ENCODE assay signal across 20 cellular contexts in the genomic region with DNA sequence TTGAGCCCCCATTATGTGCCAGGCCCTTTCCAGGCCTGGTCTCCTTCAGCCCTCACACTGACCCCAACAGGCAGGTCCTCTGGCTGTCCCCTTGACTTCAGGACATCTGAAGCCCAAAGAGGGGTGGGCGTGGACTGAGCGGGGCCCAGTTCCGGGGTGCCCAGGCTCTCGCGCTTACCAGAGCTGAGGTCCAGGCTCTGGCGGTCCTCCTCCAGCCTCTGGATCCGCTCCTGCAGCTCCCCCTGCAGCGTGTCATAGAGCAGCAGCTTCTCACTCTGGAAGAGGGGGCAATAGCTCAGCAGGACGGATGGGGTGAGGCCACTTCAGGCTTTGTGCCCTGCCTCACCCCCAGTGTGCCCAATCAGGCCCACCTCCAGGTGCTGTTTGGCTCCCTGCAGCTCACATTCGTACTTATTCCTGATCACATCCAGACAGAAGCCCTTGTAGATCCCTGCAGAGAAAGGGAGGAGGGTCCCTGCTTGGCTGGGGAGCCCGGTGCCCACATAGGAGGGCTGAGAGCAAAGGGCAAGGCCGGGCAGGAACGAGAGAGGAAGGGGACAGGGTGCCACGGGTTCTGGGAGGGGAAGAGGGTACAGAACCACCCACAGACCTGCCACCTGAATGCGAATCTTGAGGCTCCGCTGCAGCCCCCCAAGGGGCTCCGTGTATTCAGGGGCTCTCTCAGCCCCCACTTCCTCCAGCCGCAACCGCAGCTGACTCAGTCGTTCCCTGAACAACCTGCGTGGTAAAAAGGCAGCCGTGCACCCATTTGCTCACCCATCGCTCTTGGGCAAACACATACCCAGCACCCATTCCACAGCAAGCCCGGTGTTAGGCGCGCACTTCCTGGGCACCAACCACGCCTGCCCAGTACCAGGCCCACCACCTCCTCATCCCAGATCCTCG. TPM values are rescaled to one million over a fixed set of nuclear protein-coding genes. Genes with fewer than 3 reads are reported as not detected.
A peak's percentile ranks its signal among the peaks of the same experiment; 100 is the strongest.
DNase-seq lines count a peak whose midpoint lies in the region; ATAC-seq, FAIRE-seq and TF ChIP-seq lines count a peak whose summit lies in the region.
"Had no signal": no experiment of that assay in that cellular context is flagged by ENCODE, and none has a peak within 500 bp of the region (broad histone marks: within the 10 kb centered on the region; RNA-seq: fewer than 3 reads in every experiment).

No MANE protein-coding gene starts in this region.

- H3K4me3 ChIP-seq in right cardiac atrium (ENCODE audit: low read length) (no peak overlapping the region), K562 (no peak overlapping the region), mucosa of descending colon (no peak overlapping the region)
- H3K4me3 ChIP-seq: GM23338, PC-9, SK-N-MC had no signal

- peaks cover 3% of the 10 kb centered on the region; the same call in 1 of the 2 replicates for H4K20me1 ChIP-seq in K562 (replicated peaks; ENCODE audit: control insufficient read depth, insufficient read depth, low read length)

- H3K9ac ChIP-seq in K562 (ENCODE audit: insufficient read depth in 1 of 2, low read depth in 2 of 2, low read length in 2 of 2) = peak overlapping the region in 1 of 2 experiments; percentile 28; a peak in 1 of 4 replicates
- H3K9ac ChIP-seq: KMS-11 had no signal

- ATAC-seq in right cardiac atrium = no peak
- ATAC-seq in left cardiac atrium = no peak
- ATAC-seq in K562 = no peak
- no peak for ATAC-seq in mucosa of descending colon
- ATAC-seq in GM21529 (IDR thresholded peaks at IDR 0.05; ENCODE audit: unreplicated experiment) = no peak
- ATAC-seq: GM23338, HepG2 had no signal

- TF ChIP-seq CTCF in K562 (IDR thresholded peaks at IDR 0.05 in 2 of 3, conservative IDR thresholded peaks at IDR 0.05 in 1 of 3; ENCODE audit: insufficient read depth in 2 of 3, low read depth in 1 of 3, low read length in 3 of 3) (no peak), mucosa of descending colon (IDR thresholded peaks at IDR 0.05) (no peak)

- no peak for FAIRE-seq in K562 (lab: Jason Lieb, UNC)
- FAIRE-seq: D721Med, GM12892, GM18507, HepG2 had no signal

- H3K36me3 ChIP-seq in K562 (ENCODE audit: control insufficient read depth, insufficient read depth, low read length) (peaks cover 61% of the 10 kb centered on the region; the same call in 2 of the 3 replicates), mucosa of descending colon (ENCODE audit: low read depth) (peaks cover 5% of the 10 kb centered on the region)

- WGBS in right cardiac atrium = 94% methylated on average over 28 of the region's 28 CpGs
- 90% methylated on average over 24 of the region's 28 CpGs for WGBS in K562 (ENCODE audit: insufficient coverage, low coverage, missing lambda C conversion rate)

- no peaks in the 10 kb centered on the region for H3K9me1 ChIP-seq in K562 (ENCODE audit: control insufficient read depth, insufficient read depth, low read length)

- BruUV-seq in K562 (replicated peaks; lab: Mats Ljungman, UMichigan) = no TSS peak

- H3K79me2 ChIP-seq in K562 (ENCODE audit: control insufficient read depth, insufficient read depth, low read length) = peaks cover 18% of the 10 kb centered on the region

- H3K27ac ChIP-seq in right cardiac atrium (ENCODE audit: low read length) (no peak overlapping the region), K562 (ENCODE audit: extremely low read depth, low read depth, low read length) (no peak overlapping the region)
- H3K27ac ChIP-seq: KMS-11, PC-9, SK-N-MC had no signal

- POLR2A ChIA-PET in K562 (lab: Yijun Ruan, JAX) = interaction anchor here (0.6 to 1.7 kb wide), 3 partner anchors 8 to 52 kb away, joined by 3 to 6 read pairs (median 6); a partner anchor contains a TSS

- in situ Hi-C loops in K562 (cut with MboI) = no loop called here

- intact Hi-C loops in right cardiac atrium (cut with DNase I) = no loop called here
- intact Hi-C loops in left cardiac atrium (cut with DNase I) = no loop called here
- intact Hi-C loops in K562 (cut with micrococcal nuclease) = no loop called here
- intact Hi-C loops in mucosa of descending colon (cut with DNase I, micrococcal nuclease) = no loop called here

- H3K4me1 ChIP-seq in right cardiac atrium (ENCODE audit: control insufficient read depth, insufficient read depth, low read length) = peaks cover 8% of the 10 kb centered on the region
- H3K4me1 ChIP-seq in K562 (replicated peaks in 1 of 2; ENCODE audit: control insufficient read depth in 2 of 2, insufficient read depth in 2 of 2, low read length in 2 of 2) = peaks cover 21 to 30% of the 10 kb centered on the region in 2 experiments
- H3K4me1 ChIP-seq in mucosa of descending colon (ENCODE audit: low read depth) = peaks cover 27% of the 10 kb centered on the region

- TF ChIP-seq RAD21 in K562 (CRISPR knock-in tag; conservative IDR thresholded peaks at IDR 0.05 in 1 of 2, IDR thresholded peaks at IDR 0.05 in 1 of 2) = no peak

- no peaks in the 10 kb centered on the region for H3K9me3 ChIP-seq in right cardiac atrium (ENCODE audit: control insufficient read depth, low read length)
- no peaks in the 10 kb centered on the region for H3K9me3 ChIP-seq in K562 (replicated peaks; ENCODE audit: control insufficient read depth, insufficient read depth, low read depth, low read length)
- H3K9me3 ChIP-seq in mucosa of descending colon = no peaks in the 10 kb centered on the region

- H2AFZ ChIP-seq in K562 (ENCODE audit: low read depth, low read length) = no peak overlapping the region
- H2AFZ ChIP-seq: GM23338, PC-9 had no signal

- TF ChIP-seq EP300 in K562 (IDR thresholded peaks at IDR 0.05; ENCODE audit: low read length) = no peak

- CTCF ChIA-PET in K562 (lab: Yijun Ruan, JAX; ENCODE audit: low intra/inter-chr PET ratio) = no interaction called here

- DNase-seq in right cardiac atrium (peak; percentile 10 to 45 (median 35)), left cardiac atrium (no peak), K562 (ENCODE audit: extremely low read depth in 1 of 4, low spot score in 3 of 4) (no peak), mucosa of descending colon (peak in 2 of 3 donors; percentile 18 to 39), epidermal melanocyte (ENCODE audit: insufficient read length, low spot score) (no peak)
- no peak for DNase-seq in activated CD4-positive, alpha-beta T cell treated with anti-CD3 and anti-CD28 coated beads, Interleukin-2, amount 50 U/mL, for 4 hours
- DNase-seq: C1 segment of cervical spinal cord, NCI-H1436 treated with DMSO at 0.1 percent for 48 hours, NCI-H2029, NCI-H2171, NCI-H526, PC-9 had no signal

- H3K27me3 ChIP-seq in right cardiac atrium (ENCODE audit: control insufficient read depth, insufficient read depth) = no peaks in the 10 kb centered on the region
- H3K27me3 ChIP-seq in K562 (ENCODE audit: control insufficient read depth in 2 of 2, insufficient read depth in 2 of 2, low read length in 2 of 2) = no peaks in the 10 kb centered on the region

- H3K4me2 ChIP-seq in K562 (ENCODE audit: insufficient read depth, low read length) = no peak overlapping the region
- H3K4me2 ChIP-seq: GM23338, KMS-11, PC-9 had no signal

- TF ChIP-seq POLR2A in K562 (conservative IDR thresholded peaks at IDR 0.05) = no peak

RNA-seq across cellular contexts. Expression of a gene that starts 4.1 kb away (rescaled TPM):
- total RNA-seq in right cardiac atrium (10 to 100 TPM; 12.7 to 19.8 (median 15.0) TPM), left cardiac atrium (10 to 100 TPM; 14.9 to 19.3 TPM), K562 (2014; rRNA removed) (76.9 and 78.8 TPM in 2 replicates), K562 (2014; rRNA removed; fragmentation: Illumina TruSeq; extraction: Trizol) (23.2 and 31.8 TPM in 2 replicates), K562 (2015; rRNA removed; fragmentation: Illumina TruSeq; extraction: Trizol) (59.9 and 65.3 TPM in 2 replicates), K562 (2021) (47.4 and 47.6 TPM in 2 replicates), mucosa of descending colon (10 to 100 TPM; 35.9 to 47.6 (median 39.3) TPM)
- polyA plus RNA-seq in right cardiac atrium (26.0 TPM), K562 (2011; rRNA removed) (29.3 and 33.4 TPM in 2 replicates), K562 (2014; fragmentation: Illumina TruSeq; extraction: Trizol) (33.3 and 44.6 TPM in 2 replicates), K562 (2014; fragmentation: Nextera tagmentation; extraction: Ambion mirVana) (1 to 10 TPM; 2.2 to 4.5 TPM), K562 (2014; rRNA removed) (65.5 and 67.8 TPM in 2 replicates)
- 15.8 and 32.2 TPM in 2 replicates for total RNA-seq in K562 (2011; cell fraction: chromatin; rRNA removed; ENCODE audit: low replicate concordance)
- 24.8 and 25.1 TPM in 2 replicates for total RNA-seq in K562 (2011; cell fraction: nucleolus; rRNA removed)
- 14.6 and 20.0 TPM in 2 replicates for total RNA-seq in K562 (2011; cell fraction: nucleoplasm; rRNA removed)
- 31.7 and 54.1 TPM in 2 replicates for polyA plus RNA-seq in K562 (2011; cell fraction: cytosol; rRNA removed)
- polyA plus RNA-seq in K562 (2011; cell fraction: nucleus; rRNA removed) = 33.9 and 46.0 TPM in 2 replicates
- polyA plus RNA-seq in K562 (2012) = 41.0 and 43.8 TPM in 2 replicates
- polyA minus RNA-seq in K562 (2011; rRNA and poly(A)+ RNA removed) = 10.6 and 12.7 TPM in 2 replicates
- 6.5 and 12.8 TPM in 2 replicates for polyA minus RNA-seq in K562 (2011; cell fraction: cytosol; rRNA and poly(A)+ RNA removed)
- 7.0 and 10.6 TPM in 2 replicates for polyA minus RNA-seq in K562 (2011; cell fraction: nucleus; rRNA and poly(A)+ RNA removed)

RNA-seq across cellular contexts. Expression of a gene that starts 4.6 kb away (rescaled TPM):
- total RNA-seq in right cardiac atrium (1 to 10 TPM; 2.0 to 3.8 (median 2.2) TPM), left cardiac atrium (1 to 10 TPM; 2.2 to 4.6 TPM), K562 (2014; rRNA removed) (0.73 and 0.90 TPM in 2 replicates), K562 (2014; rRNA removed; fragmentation: Illumina TruSeq; extraction: Trizol) (0.25 TPM in 1 of 2 replicates, not detected in the other), K562 (2015; rRNA removed; fragmentation: Illumina TruSeq; extraction: Trizol) (0.34 and 0.47 TPM in 2 replicates), K562 (2021) (0.40 and 1.2 TPM in 2 replicates), mucosa of descending colon (10 to 100 TPM in 1 of 3 donors, 1 to 10 TPM in 2; 5.2 to 12.7 (median 9.5) TPM)
- polyA plus RNA-seq in right cardiac atrium (1.6 TPM), K562 (2011; rRNA removed) (0.20 and 0.35 TPM in 2 replicates), K562 (2014; fragmentation: Illumina TruSeq; extraction: Trizol) (0.36 and 0.43 TPM in 2 replicates), K562 (2014; fragmentation: Nextera tagmentation; extraction: Ambion mirVana) (under 1 TPM in 1 of 2 experiments, not detected in 1; 0.01 TPM), K562 (2014; rRNA removed) (0.26 and 0.48 TPM in 2 replicates)
- total RNA-seq in K562 (2011; cell fraction: chromatin; rRNA removed; ENCODE audit: low replicate concordance) = 0.74 and 1.8 TPM in 2 replicates
- total RNA-seq in K562 (2011; cell fraction: nucleolus; rRNA removed) = 0.79 and 1.2 TPM in 2 replicates
- 1.1 and 1.2 TPM in 2 replicates for total RNA-seq in K562 (2011; cell fraction: nucleoplasm; rRNA removed)
- polyA plus RNA-seq in K562 (2011; cell fraction: cytosol; rRNA removed) = 0.21 and 1.2 TPM in 2 replicates
- polyA plus RNA-seq in K562 (2011; cell fraction: nucleus; rRNA removed) = 2.0 and 3.7 TPM in 2 replicates
- 0.76 and 1.3 TPM in 2 replicates for polyA plus RNA-seq in K562 (2012)
- polyA minus RNA-seq in K562 (2011; rRNA and poly(A)+ RNA removed) = 0.15 TPM in 1 of 2 replicates, not detected in the other
- polyA minus RNA-seq in K562 (2011; cell fraction: cytosol; rRNA and poly(A)+ RNA removed) = 0.29 and 1.3 TPM in 2 replicates
- polyA minus RNA-seq in K562 (2011; cell fraction: nucleus; rRNA and poly(A)+ RNA removed) = 0.67 and 1.2 TPM in 2 replicates

RNA-seq across cellular contexts. Expression of a gene that starts 6.6 kb away (rescaled TPM):
- total RNA-seq in right cardiac atrium (10 to 100 TPM; 43.9 to 67.1 (median 57.0) TPM), left cardiac atrium (10 to 100 TPM; 37.9 to 41.1 TPM), K562 (2014; rRNA removed) (9.5 and 11.7 TPM in 2 replicates), K562 (2014; rRNA removed; fragmentation: Illumina TruSeq; extraction: Trizol) (3.7 TPM in 2 replicates), K562 (2015; rRNA removed; fragmentation: Illumina TruSeq; extraction: Trizol) (6.6 and 7.4 TPM in 2 replicates), K562 (2021) (8.6 and 8.7 TPM in 2 replicates), mucosa of descending colon (10 to 100 TPM; 13.4 to 34.6 (median 13.4) TPM)
- polyA plus RNA-seq in right cardiac atrium (60.2 TPM), K562 (2011; rRNA removed) (3.4 and 4.6 TPM in 2 replicates), K562 (2014; fragmentation: Illumina TruSeq; extraction: Trizol) (3.8 and 5.6 TPM in 2 replicates), K562 (2014; fragmentation: Nextera tagmentation; extraction: Ambion mirVana) (1 to 10 TPM in 1 of 2 experiments, under 1 TPM in 1; 0.86 to 1.2 TPM), K562 (2014; rRNA removed) (5.7 and 6.8 TPM in 2 replicates)
- total RNA-seq in K562 (2011; cell fraction: chromatin; rRNA removed; ENCODE audit: low replicate concordance) = 2.6 and 5.4 TPM in 2 replicates
- total RNA-seq in K562 (2011; cell fraction: nucleolus; rRNA removed) = 9.3 and 11.3 TPM in 2 replicates
- 6.2 and 6.6 TPM in 2 replicates for total RNA-seq in K562 (2011; cell fraction: nucleoplasm; rRNA removed)
- polyA plus RNA-seq in K562 (2011; cell fraction: cytosol; rRNA removed) = 4.2 and 7.4 TPM in 2 replicates
- polyA plus RNA-seq in K562 (2011; cell fraction: nucleus; rRNA removed) = 3.3 and 3.4 TPM in 2 replicates
- 11.4 and 15.9 TPM in 2 replicates for polyA plus RNA-seq in K562 (2012)
- 2.1 and 3.4 TPM in 2 replicates for polyA minus RNA-seq in K562 (2011; rRNA and poly(A)+ RNA removed)
- polyA minus RNA-seq in K562 (2011; cell fraction: cytosol; rRNA and poly(A)+ RNA removed) = 3.1 and 4.9 TPM in 2 replicates
- 1.5 and 2.1 TPM in 2 replicates for polyA minus RNA-seq in K562 (2011; cell fraction: nucleus; rRNA and poly(A)+ RNA removed)

RNA-seq across cellular contexts. Expression of a gene that starts 24.0 kb away (rescaled TPM):
- total RNA-seq in right cardiac atrium = 10 to 100 TPM; 10.5 to 22.9 (median 21.9) TPM
- polyA plus RNA-seq in right cardiac atrium = 12.0 TPM
- total RNA-seq in left cardiac atrium = 10 to 100 TPM; 43.8 to 54.3 TPM
- not detected in 2 replicates for total RNA-seq in K562 (2011; cell fraction: chromatin; rRNA removed; ENCODE audit: low replicate concordance)
- total RNA-seq in K562 (2011; cell fraction: nucleolus; rRNA removed) = not detected in 2 replicates
- not detected in 2 replicates for total RNA-seq in K562 (2011; cell fraction: nucleoplasm; rRNA removed)
- total RNA-seq in K562 (2014; rRNA removed) = not detected in 2 replicates
- not detected in 2 replicates for total RNA-seq in K562 (2014; rRNA removed; fragmentation: Illumina TruSeq; extraction: Trizol)
- not detected in 2 replicates for total RNA-seq in K562 (2015; rRNA removed; fragmentation: Illumina TruSeq; extraction: Trizol)
- 0.09 and 0.20 TPM in 2 replicates for total RNA-seq in K562 (2021)
- not detected in 2 replicates for polyA plus RNA-seq in K562 (2011; rRNA removed)
- not detected in 2 replicates for polyA plus RNA-seq in K562 (2011; cell fraction: cytosol; rRNA removed)
- not detected in 2 replicates for polyA plus RNA-seq in K562 (2011; cell fraction: nucleus; rRNA removed)
- 0.04 TPM in 1 of 2 replicates, not detected in the other for polyA plus RNA-seq in K562 (2012)
- not detected in 2 replicates for polyA plus RNA-seq in K562 (2014; fragmentation: Illumina TruSeq; extraction: Trizol)
- polyA plus RNA-seq in K562 (2014; fragmentation: Nextera tagmentation; extraction: Ambion mirVana) = not detected
- polyA plus RNA-seq in K562 (2014; rRNA removed) = not detected in 2 replicates
- not detected in 2 replicates for polyA minus RNA-seq in K562 (2011; rRNA and poly(A)+ RNA removed)
- polyA minus RNA-seq in K562 (2011; cell fraction: cytosol; rRNA and poly(A)+ RNA removed) = not detected in 2 replicates
- polyA minus RNA-seq in K562 (2011; cell fraction: nucleus; rRNA and poly(A)+ RNA removed) = not detected in 2 replicates
- total RNA-seq in mucosa of descending colon = 10 to 100 TPM in 2 of 3 donors, 1 to 10 TPM in 1; 4.5 to 37.7 (median 28.5) TPM
- total RNA-seq: PC-9 had no signal

RNA-seq across cellular contexts. Expression of a gene that starts 30.7 kb away (rescaled TPM):
- total RNA-seq in right cardiac atrium = 10 to 100 TPM; 18.7 to 33.2 (median 30.0) TPM
- polyA plus RNA-seq in right cardiac atrium = 24.3 TPM
- total RNA-seq in left cardiac atrium = 10 to 100 TPM; 15.1 to 16.6 TPM
- 80.0 and 218 TPM in 2 replicates for total RNA-seq in K562 (2011; cell fraction: chromatin; rRNA removed; ENCODE audit: low replicate concordance)
- total RNA-seq in K562 (2011; cell fraction: nucleolus; rRNA removed) = 123 and 132 TPM in 2 replicates
- total RNA-seq in K562 (2011; cell fraction: nucleoplasm; rRNA removed) = 120 and 128 TPM in 2 replicates
- total RNA-seq in K562 (2014; rRNA removed) = 13.3 and 22.5 TPM in 2 replicates
- total RNA-seq in K562 (2014; rRNA removed; fragmentation: Illumina TruSeq; extraction: Trizol) = 6.2 and 8.8 TPM in 2 replicates
- total RNA-seq in K562 (2015; rRNA removed; fragmentation: Illumina TruSeq; extraction: Trizol) = 14.2 and 16.1 TPM in 2 replicates
- total RNA-seq in K562 (2021) = 48.6 and 50.5 TPM in 2 replicates
- 22.0 and 35.8 TPM in 2 replicates for polyA plus RNA-seq in K562 (2011; rRNA removed)
- 24.0 and 39.3 TPM in 2 replicates for polyA plus RNA-seq in K562 (2011; cell fraction: cytosol; rRNA removed)
- polyA plus RNA-seq in K562 (2011; cell fraction: nucleus; rRNA removed) = 152 and 232 TPM in 2 replicates
- polyA plus RNA-seq in K562 (2012) = 32.6 and 39.1 TPM in 2 replicates
- 43.1 and 47.4 TPM in 2 replicates for polyA plus RNA-seq in K562 (2014; fragmentation: Illumina TruSeq; extraction: Trizol)
- 1 to 10 TPM; 2.4 to 2.5 TPM for polyA plus RNA-seq in K562 (2014; fragmentation: Nextera tagmentation; extraction: Ambion mirVana)
- 39.3 and 48.7 TPM in 2 replicates for polyA plus RNA-seq in K562 (2014; rRNA removed)
- polyA minus RNA-seq in K562 (2011; rRNA and poly(A)+ RNA removed) = 7.0 and 7.7 TPM in 2 replicates
- polyA minus RNA-seq in K562 (2011; cell fraction: cytosol; rRNA and poly(A)+ RNA removed) = 19.7 and 20.7 TPM in 2 replicates
- 19.7 and 19.9 TPM in 2 replicates for polyA minus RNA-seq in K562 (2011; cell fraction: nucleus; rRNA and poly(A)+ RNA removed)
- 10 to 100 TPM; 10.3 to 22.6 (median 14.9) TPM for total RNA-seq in mucosa of descending colon

Comparison
In these comparisons a context has a peak if more than half of its experiments do, and no peak if none do; other contexts are left out.
1. DNase-seq: peak in right cardiac atrium (3 of 3) and mucosa of descending colon (2 of 3); none in left cardiac atrium (single experiment), K562 (0 of 4), activated CD4-positive, alpha-beta T cell treated with anti-CD3 and anti-CD28 coated beads, Interleukin-2, amount 50 U/mL, for 4 hours (0 of 2) and epidermal melanocyte (single experiment).